Comparison of ENCODE assay signal across 25 cellular contexts in the genomic region with DNA sequence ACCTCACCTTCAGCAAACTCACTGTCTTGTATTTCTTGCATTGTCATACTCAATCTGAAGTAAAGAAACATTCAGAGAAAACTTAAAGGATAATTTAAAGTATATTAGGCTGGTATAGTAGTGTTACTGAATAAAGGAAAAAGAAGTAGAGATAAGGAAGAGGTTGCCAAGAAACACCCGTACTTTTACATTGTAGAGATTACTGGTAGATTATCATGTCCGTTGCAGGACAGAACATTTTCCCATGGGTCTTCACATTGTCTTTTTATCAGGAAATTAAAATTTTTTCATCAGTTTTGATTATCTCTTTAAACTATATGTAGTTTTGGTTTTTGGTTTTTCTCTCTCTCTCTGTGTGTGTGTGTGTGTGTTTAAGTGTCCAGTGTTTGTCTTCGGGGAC. TPM values are rescaled to one million over a fixed set of nuclear protein-coding genes. Genes with fewer than 3 reads are reported as not detected.
"Had no signal": no experiment of that assay in that cellular context is flagged by ENCODE, and none has a peak within 500 bp of the region (broad histone marks: within the 10 kb centered on the region; RNA-seq: fewer than 3 reads in every experiment).

No MANE protein-coding gene starts in this region.

- H3K79me2 ChIP-seq: hepatocyte, parathyroid adenoma had no signal

- H3K27ac Mint-ChIP-seq: activated naive CD4-positive, alpha-beta T cell treated with anti-CD3 and anti-CD28 coated beads for 36 hours; brain; dendritic cell treated with granulocyte-macrophage colony-stimulating factor and Interleukin-4, amounts not matched to agents 40 ng/mL and 50 ng/mL, for 4 days; type B pancreatic cell; WTC11 had no signal

- H3K27me3 ChIP-seq: foreskin keratinocyte, hepatocyte, vagina had no signal

- H3K27me3 Mint-ChIP-seq: activated T-cell treated with anti-CD3 and anti-CD28 coated beads, Interleukin-2, amount 50 U/mL, for 24 hours; brain; dendritic cell treated with granulocyte-macrophage colony-stimulating factor and Interleukin-4, amounts not matched to agents 40 ng/mL and 50 ng/mL, for 4 days; type B pancreatic cell had no signal

- H3K4me2 ChIP-seq: hepatocyte had no signal

- H3K9ac ChIP-seq: parathyroid adenoma had no signal

- H3K9me3 Mint-ChIP-seq: activated naive CD4-positive, alpha-beta T cell treated with anti-CD3 and anti-CD28 coated beads for 36 hours; activated T-cell treated with anti-CD3 and anti-CD28 coated beads, Interleukin-2, amount 50 U/mL, for 24 hours; brain; dendritic cell treated with granulocyte-macrophage colony-stimulating factor and Interleukin-4, amounts not matched to agents 40 ng/mL and 50 ng/mL, for 4 days; immature natural killer cell; type B pancreatic cell; WTC11 had no signal

- H3K9me3 ChIP-seq: left ventricle myocardium inferior, thoracic aorta, vagina had no signal

- H3K4me3 Mint-ChIP-seq: activated naive CD4-positive, alpha-beta T cell treated with anti-CD3 and anti-CD28 coated beads for 36 hours; activated T-cell treated with anti-CD3 and anti-CD28 coated beads, Interleukin-2, amount 50 U/mL, for 24 hours; brain; dendritic cell treated with granulocyte-macrophage colony-stimulating factor and Interleukin-4, amounts not matched to agents 40 ng/mL and 50 ng/mL, for 4 days; immature natural killer cell; type B pancreatic cell; WTC11 had no signal

- H3K27ac ChIP-seq: foreskin keratinocyte, hepatocyte, left ventricle myocardium inferior, parathyroid adenoma, thoracic aorta, vagina had no signal

- DNase-seq: activated CD8-positive, alpha-beta memory T cell treated with anti-CD3 and anti-CD28 coated beads for 24 hours; activated CD8-positive, alpha-beta memory T cell treated with anti-CD3 and anti-CD28 coated beads, Interleukin-2, amount 50 U/mL, for 4 hours; activated effector memory CD4-positive, alpha-beta T cell treated with Interleukin-2 at 50 U/mL for 16 hours; activated naive CD4-positive, alpha-beta T cell treated with anti-CD3 and anti-CD28 coated beads for 36 hours; activated T-cell treated with anti-CD3 and anti-CD28 coated beads, Interleukin-2, amount 50 U/mL, for 24 hours; aorta; effector CD4-positive, alpha-beta T cell; foreskin keratinocyte; immature natural killer cell; left ventricle myocardium inferior; midbrain; nucleus accumbens; right cardiac atrium; stimulated activated CD4-positive, alpha-beta T cell treated with anti-CD3 and anti-CD28 coated beads, Interleukin-4, amount 100 ng/mL, for 24 hours; stimulated activated naive CD4-positive, alpha-beta T cell treated with Interleukin-2 at 50 U/mL for 16 hours had no signal

- H3K36me3 Mint-ChIP-seq: WTC11 had no signal

- H3K4me1 Mint-ChIP-seq: WTC11 had no signal

- H3K4me3 ChIP-seq: hepatocyte, left ventricle myocardium inferior, thoracic aorta, vagina had no signal

- H3K4me1 ChIP-seq: parathyroid adenoma had no signal

- H2AFZ ChIP-seq: hepatocyte, parathyroid adenoma had no signal

RNA-seq across cellular contexts. Expression of gene GPR183, which starts 19.9 kb away (rescaled TPM):
- total RNA-seq: foreskin keratinocyte, pulmonary artery endothelial cell had no signal
- polyA plus RNA-seq: foreskin keratinocyte, neural cell had no signal
